ENCODE assay signal across 15 cellular contexts in genomic region chr11:15687342-15687741, GRCh38.
DNase-seq lines count a peak whose midpoint lies in the region; ATAC-seq and TF ChIP-seq lines count a peak whose summit lies in the region.
"Had no signal": no experiment of that assay in that cellular context is flagged by ENCODE, and none has a peak within 500 bp of the region (broad histone marks: within the 10 kb centered on the region; RNA-seq: fewer than 3 reads in every experiment).

No MANE protein-coding gene starts in this region.

- H3K9me3 Mint-ChIP-seq in HFFc6, result peaks cover 54% of the 10 kb centered on the region

- no peak overlapping the region for H3K27ac Mint-ChIP-seq in HFFc6
- H3K27ac Mint-ChIP-seq: CD8-positive, alpha-beta memory T cell had no signal

- TF ChIP-seq CTCF in osteoblast (IDR thresholded peaks at IDR 0.05; ENCODE audit: extremely low read depth, low read depth, low read length), result no peak
- TF ChIP-seq CTCF in HFFc6 (IDR thresholded peaks at IDR 0.05), result no peak

- H2AFZ ChIP-seq in osteoblast (ENCODE audit: low read length), result no peak overlapping the region
- H2AFZ ChIP-seq: GM23248 had no signal

- peak overlapping the region in 6 of 11 experiments; percentile 17 to 41 (median 34); a peak in 8 of 22 replicates for H3K4me2 ChIP-seq in BLaER1 treated with 17β-estradiol and CSF1 and Interleukin-3, amounts not matched to agents 10 nM and 100 nM
- no peak overlapping the region for H3K4me2 ChIP-seq in osteoblast (ENCODE audit: insufficient read depth, low read length)

- H3K9me3 ChIP-seq in BLaER1 treated with 17β-estradiol and CSF1 and Interleukin-3, amounts not matched to agents 10 nM and 100 nM (replicated peaks in 1 of 11), result peaks cover 4 to 17% (median 12%) of the 10 kb centered on the region in 11 experiments; a peak in 18 of 22 replicates
- no peaks in the 10 kb centered on the region for H3K9me3 ChIP-seq in SJSA1 (replicated peaks)
- no peaks in the 10 kb centered on the region for H3K9me3 ChIP-seq in osteoblast (ENCODE audit: low read depth, low read length)
- H3K9me3 ChIP-seq: BE2C, Caco-2 had no signal

- H3K36me3 Mint-ChIP-seq in HFFc6 (ENCODE audit: low read depth), result no peaks in the 10 kb centered on the region
- H3K36me3 Mint-ChIP-seq: CD8-positive, alpha-beta memory T cell had no signal

- H3K27me3 ChIP-seq in BLaER1 treated with 17β-estradiol and CSF1 and Interleukin-3, amounts not matched to agents 10 nM and 100 nM, result no peaks in the 10 kb centered on the region
- H3K27me3 ChIP-seq in SJSA1 (replicated peaks) (no peaks in the 10 kb centered on the region), osteoblast (ENCODE audit: insufficient read depth, low read length) (peaks cover 7% of the 10 kb centered on the region)
- H3K27me3 ChIP-seq: BE2C had no signal

- H4K20me1 ChIP-seq in BLaER1 treated with 17β-estradiol and CSF1 and Interleukin-3, amounts not matched to agents 10 nM and 100 nM, result no peaks in the 10 kb centered on the region
- no peaks in the 10 kb centered on the region for H4K20me1 ChIP-seq in osteoblast (ENCODE audit: insufficient read depth, low read length)

- H3K4me3 ChIP-seq in BLaER1 treated with 17β-estradiol and CSF1 and Interleukin-3, amounts not matched to agents 10 nM and 100 nM, result no peak overlapping the region
- no peak overlapping the region for H3K4me3 ChIP-seq in SJSA1
- H3K4me3 ChIP-seq in osteoblast (ENCODE audit: insufficient read depth, low read length), result no peak overlapping the region
- H3K4me3 ChIP-seq: GM23248, K562 had no signal

- peaks cover 2% of the 10 kb centered on the region for H3K27me3 Mint-ChIP-seq in HFFc6 (ENCODE audit: insufficient read depth)

- no peak overlapping the region for H3K27ac ChIP-seq in BLaER1 treated with 17β-estradiol and CSF1 and Interleukin-3, amounts not matched to agents 10 nM and 100 nM
- H3K27ac ChIP-seq in SJSA1, result peak overlapping the region; percentile 52
- no peak overlapping the region for H3K27ac ChIP-seq in osteoblast (ENCODE audit: low read depth, low read length)
- H3K27ac ChIP-seq: GM23248 had no signal

- H3K4me1 Mint-ChIP-seq in HFFc6 (ENCODE audit: low read depth), result no peaks in the 10 kb centered on the region
- H3K4me1 Mint-ChIP-seq: CD8-positive, alpha-beta memory T cell had no signal

- peaks cover 0 to 11% (median 7%) of the 10 kb centered on the region in 10 experiments; a peak in 10 of 20 replicates for H3K4me1 ChIP-seq in BLaER1 treated with 17β-estradiol and CSF1 and Interleukin-3, amounts not matched to agents 10 nM and 100 nM
- H3K4me1 ChIP-seq in SJSA1 (replicated peaks) (peaks cover 42% of the 10 kb centered on the region), osteoblast (ENCODE audit: insufficient read depth, low read length) (peaks cover 16% of the 10 kb centered on the region)
- H3K4me1 ChIP-seq: BE2C, Caco-2 had no signal

- no peak for ATAC-seq in HG03097 (IDR thresholded peaks at IDR 0.05; ENCODE audit: low FRiP score, unreplicated experiment)
- ATAC-seq: HCT116, K562 had no signal

- no peak overlapping the region for H3K9ac ChIP-seq in BLaER1 treated with 17β-estradiol and CSF1 and Interleukin-3, amounts not matched to agents 10 nM and 100 nM
- H3K9ac ChIP-seq: GM23248 had no signal

- H3K36me3 ChIP-seq in BLaER1 treated with 17β-estradiol and CSF1 and Interleukin-3, amounts not matched to agents 10 nM and 100 nM, result no peaks in the 10 kb centered on the region
- H3K36me3 ChIP-seq in SJSA1 (no peaks in the 10 kb centered on the region), osteoblast (ENCODE audit: insufficient read depth, low read length) (no peaks in the 10 kb centered on the region)
- H3K36me3 ChIP-seq: BE2C had no signal

- H3K4me3 Mint-ChIP-seq in HFFc6, result no peak overlapping the region
- H3K4me3 Mint-ChIP-seq: CD8-positive, alpha-beta memory T cell had no signal

- H3K79me2 ChIP-seq in osteoblast (ENCODE audit: insufficient read depth, low read length), result no peaks in the 10 kb centered on the region

- peak; percentile 19 for DNase-seq in AG08396 (ENCODE audit: low spot score)
- peak in 1 of 2 experiments; percentile 6 for DNase-seq in SJSA1 (ENCODE audit: low read depth in 1 of 2, low spot score in 2 of 2)
- peak; percentile 80 for DNase-seq in osteoblast (ENCODE audit: insufficient read length, low spot score, missing footprints)
- no peak for DNase-seq in HFFc6
- DNase-seq in GM03348 (ENCODE audit: low spot score), result no peak
- DNase-seq: BE2C; Caco-2; CD8-positive, alpha-beta memory T cell; DND-41; GF-D8; GM23248 had no signal

Comparison
In these comparisons a context has a peak if more than half of its experiments do, and no peak if none do; other contexts are left out.
1. DNase-seq: peak in AG08396 (single experiment) and osteoblast (single experiment); none in HFFc6 (single experiment) and GM03348 (single experiment).